ENCODE assay signal across 7 cellular contexts in genomic region chr4:173219126-173219437, GRCh38. TPM values are rescaled to one million over a fixed set of nuclear protein-coding genes. Genes with fewer than 3 reads are reported as not detected.
DNase-seq lines count a peak whose midpoint lies in the region; ATAC-seq, FAIRE-seq and TF ChIP-seq lines count a peak whose summit lies in the region.
"Not testable (repeated sequence)": the region's sequence is repeated elsewhere in the genome, so short reads cannot be mapped to it uniquely, and the experiment has no call there.

No MANE protein-coding gene starts in this region.

- H2AFZ ChIP-seq in PC-9, result not testable (repeated sequence)

- H3K27me3 Mint-ChIP-seq in WTC11 (ENCODE audit: low read depth); nephron progenitor cell (ENCODE audit: low read depth, poor library complexity): not testable (repeated sequence)

- H3K4me2 ChIP-seq in PC-9, result peak overlapping the region; percentile 60; the same call in 1 of the 2 replicates

- not testable (repeated sequence) for H3K27me3 ChIP-seq in HUES6 (ENCODE audit: control insufficient read depth, insufficient read depth, low read length); PC-9 (ENCODE audit: insufficient read depth, low read depth)

- not testable (repeated sequence) for TF ChIP-seq POLR2A in GM12891 (IDR thresholded peaks at IDR 0.05; ENCODE audit: low read depth, low read length)

- H3K9ac ChIP-seq in HUES6 (ENCODE audit: low read length), result not testable (repeated sequence)

- not testable (repeated sequence) for TF ChIP-seq CTCF in 22Rv1 (IDR thresholded peaks at IDR 0.05); PC-9 (conservative IDR thresholded peaks at IDR 0.05); WTC11 (IDR thresholded peaks at IDR 0.05); choroid plexus epithelial cell (conservative IDR thresholded peaks at IDR 0.05; ENCODE audit: low read depth, low read length); nephron progenitor cell (IDR thresholded peaks at IDR 0.05)

- H3F3A ChIP-seq in PC-9 (ENCODE audit: insufficient read depth, low read depth), result peaks cover 19% of the 10 kb centered on the region; the same call in 1 of the 2 replicates

- H3K9me3 Mint-ChIP-seq in WTC11 (peaks cover 14% of the 10 kb centered on the region), nephron progenitor cell (peaks cover 16% of the 10 kb centered on the region)

- not testable (repeated sequence) for H3K4me3 ChIP-seq in HUES6 (ENCODE audit: low read depth, low read length); PC-9; choroid plexus epithelial cell (ENCODE audit: low read depth, low read length)

- H3K36me3 Mint-ChIP-seq in WTC11 (peaks cover 21% of the 10 kb centered on the region), nephron progenitor cell (ENCODE audit: low read depth) (peaks cover 26% of the 10 kb centered on the region)

- H3K27ac Mint-ChIP-seq in WTC11, result peak overlapping the region; percentile 86
- H3K27ac Mint-ChIP-seq in nephron progenitor cell, result peak overlapping the region; percentile 47

- not testable (repeated sequence) for H3K9me3 ChIP-seq in HUES6 (ENCODE audit: control insufficient read depth, insufficient read depth, low read depth, low read length); PC-9 (ENCODE audit: insufficient read depth, low read depth)

- H3K4me1 ChIP-seq in HUES6 (ENCODE audit: control insufficient read depth, insufficient read depth, low read length) (peaks cover 23% of the 10 kb centered on the region), PC-9 (replicated peaks; ENCODE audit: insufficient read depth) (peaks cover 31% of the 10 kb centered on the region)

- H4K20me1 ChIP-seq in PC-9 (ENCODE audit: insufficient read depth), result not testable (repeated sequence)

- not testable (repeated sequence) for H3K36me3 ChIP-seq in HUES6 (ENCODE audit: control insufficient read depth, insufficient read depth, low read length); PC-9 (ENCODE audit: low read depth)

- POLR2A ChIA-PET in PC-9 (lab: Charles Lee; ENCODE audit: unreplicated experiment); WTC11 (lab: Charles Lee): not testable (repeated sequence)

- not testable (repeated sequence) for DNase-seq in GM12891 (ENCODE audit: insufficient read length, low spot score); PC-9; WTC11 (ENCODE audit: low spot score); nephron progenitor cell
- peak; percentile 26 for DNase-seq in choroid plexus epithelial cell (ENCODE audit: low read depth)

- H3K9me2 ChIP-seq in PC-9 (ENCODE audit: insufficient read depth), result not testable (repeated sequence)

- intact Hi-C loops in PC-9 (cut with micrococcal nuclease; ENCODE audit: unreplicated experiment), result not testable (repeated sequence)

- H3K4me1 Mint-ChIP-seq in WTC11 (peaks cover 68% of the 10 kb centered on the region), nephron progenitor cell (peaks cover 16% of the 10 kb centered on the region)

- not testable (repeated sequence) for ATAC-seq in WTC11

- FAIRE-seq in GM12891 (lab: Jason Lieb, UNC), result peak; percentile 20

- peaks cover 34% of the 10 kb centered on the region for H3K79me2 ChIP-seq in PC-9 (ENCODE audit: low read depth)

- CTCF ChIA-PET in PC-9 (lab: Charles Lee); WTC11 (lab: Charles Lee): not testable (repeated sequence)

- BruUV-seq in PC-9 (replicated peaks; lab: Mats Ljungman, UMichigan), result not testable (repeated sequence)

- peak overlapping the region; percentile 51 for H3K27ac ChIP-seq in 22Rv1
- peak overlapping the region; percentile 25; the same call in 1 of the 2 replicates for H3K27ac ChIP-seq in HUES6 (ENCODE audit: low read depth, low read length)
- H3K27ac ChIP-seq in PC-9, result not testable (repeated sequence)

- H3K4me3 Mint-ChIP-seq in WTC11, nephron progenitor cell: not testable (repeated sequence)

RNA-seq across cellular contexts. Expression of gene GALNT7, which starts 50.5 kb away (rescaled TPM):
- 16.5 TPM for polyA plus RNA-seq in GM12891 (2012; ENCODE audit: low read depth, missing spikeins)
- total RNA-seq in PC-9 (2021) (57.2 and 72.5 TPM in 2 replicates), WTC11 (2021) (79.9 to 86.9 TPM (median 82.8 TPM) in 3 replicates)
